ENCODE assay signal across 26 cellular contexts in the genomic region with DNA sequence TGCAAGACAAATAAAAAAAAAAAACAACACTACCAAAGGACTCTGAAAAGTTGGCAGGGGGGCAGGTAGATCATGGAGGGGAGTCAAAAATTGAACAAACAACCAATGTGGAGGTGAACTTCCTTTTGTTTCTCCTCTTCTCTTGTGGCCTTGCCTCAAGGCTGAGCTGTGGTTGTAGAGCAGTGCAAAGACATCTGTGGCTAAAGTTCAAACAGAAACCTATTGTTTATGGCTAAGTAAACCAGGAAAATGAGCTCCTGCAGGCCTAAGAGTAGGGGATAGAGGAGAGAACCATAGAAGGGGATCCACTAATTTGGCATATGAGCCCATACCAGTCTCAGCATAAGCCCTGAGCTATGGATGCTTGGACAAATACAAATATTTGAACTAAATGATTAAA. TPM values are rescaled to one million over a fixed set of nuclear protein-coding genes. Genes with fewer than 3 reads are reported as not detected.
"Had no signal": no experiment of that assay in that cellular context is flagged by ENCODE, and none has a peak within 500 bp of the region (broad histone marks: within the 10 kb centered on the region; RNA-seq: fewer than 3 reads in every experiment).

No MANE protein-coding gene starts in this region.

- H3K9me3 ChIP-seq: transverse colon, vagina had no signal

- H3K27me3 ChIP-seq: transverse colon, vagina had no signal

- ATAC-seq: activated CD4-positive, alpha-beta T cell treated with anti-CD3 and anti-CD28 coated beads for 36 hours; activated CD8-positive, alpha-beta T cell treated with anti-CD3 and anti-CD28 coated beads, Interleukin-2, amount 10 ng/mL, durations not matched to agents 7 days and 5 days; heart right ventricle; left colon; right cardiac atrium had no signal

- H3K4me3 ChIP-seq: cardiac muscle cell, heart right ventricle, smooth muscle cell, transverse colon, vagina had no signal

- H3K9me3 Mint-ChIP-seq: activated naive CD4-positive, alpha-beta T cell treated with anti-CD3 and anti-CD28 coated beads, Interleukin-2, amount 50 U/mL, for 24 hours had no signal

- H3K27ac Mint-ChIP-seq: activated CD4-positive, alpha-beta T cell treated with anti-CD3 and anti-CD28 coated beads for 36 hours; activated CD8-positive, alpha-beta T cell treated with anti-CD3 and anti-CD28 coated beads, Interleukin-2, amount 10 ng/mL, durations not matched to agents 7 days and 5 days; activated naive CD4-positive, alpha-beta T cell treated with anti-CD3 and anti-CD28 coated beads, Interleukin-2, amount 50 U/mL, for 24 hours; progenitor cell of endocrine pancreas had no signal

- H3K36me3 ChIP-seq: cardiac muscle cell, heart right ventricle, transverse colon, vagina had no signal

- H3K4me1 ChIP-seq: heart right ventricle, transverse colon, vagina had no signal

- H3K27ac ChIP-seq: cardiac muscle cell, epithelial cell of prostate, heart right ventricle, transverse colon, vagina had no signal

- H3K4me3 Mint-ChIP-seq: activated CD4-positive, alpha-beta T cell treated with anti-CD3 and anti-CD28 coated beads for 36 hours; activated CD8-positive, alpha-beta T cell treated with anti-CD3 and anti-CD28 coated beads, Interleukin-2, amount 10 ng/mL, durations not matched to agents 7 days and 5 days; activated naive CD4-positive, alpha-beta T cell treated with anti-CD3 and anti-CD28 coated beads, Interleukin-2, amount 50 U/mL, for 24 hours had no signal

- H3K4me1 Mint-ChIP-seq: activated CD4-positive, alpha-beta T cell treated with anti-CD3 and anti-CD28 coated beads for 36 hours; activated naive CD4-positive, alpha-beta T cell treated with anti-CD3 and anti-CD28 coated beads, Interleukin-2, amount 50 U/mL, for 24 hours had no signal

- H3K4me2 ChIP-seq: smooth muscle cell had no signal

- DNase-seq: activated CD4-positive, alpha-beta T cell treated with anti-CD3 and anti-CD28 coated beads for 36 hours; activated CD8-positive, alpha-beta memory T cell treated with anti-CD3 and anti-CD28 coated beads, Interleukin-2, amount 50 U/mL, for 4 hours; activated CD8-positive, alpha-beta T cell treated with anti-CD3 and anti-CD28 coated beads, Interleukin-2, amount 10 ng/mL, durations not matched to agents 7 days and 5 days; activated effector memory CD4-positive, alpha-beta T cell treated with anti-CD3 and anti-CD28 coated beads, Interleukin-2, amount 50 U/mL, for 16 hours; activated T-cell treated with anti-CD3 and anti-CD28 coated beads, Interleukin-2, amount 50 U/mL, for 48 hours; foreskin melanocyte; heart right ventricle; left colon; midbrain; right cardiac atrium; stimulated activated CD4-positive, alpha-beta T cell treated with anti-CD3 and anti-CD28 coated beads, Interleukin-4, amount 100 ng/mL, for 4 hours; stimulated activated CD8-positive, alpha-beta memory T cell treated with anti-CD3 and anti-CD28 coated beads, Interleukin-4, amount 100 ng/mL, for 48 hours; stimulated activated naive CD4-positive, alpha-beta T cell treated with Interleukin-2 at 50 U/mL for 16 hours; substantia nigra; transverse colon had no signal

RNA-seq across cellular contexts. Expression of a gene that starts 40.2 kb away (rescaled TPM):
- total RNA-seq: activated CD8-positive, alpha-beta T cell treated with anti-CD3 and anti-CD28 coated beads, Interleukin-2, amount 10 ng/mL, durations not matched to agents 7 days and 5 days; dermis microvascular lymphatic vessel endothelial cell; fibroblast of lung; left colon; myocyte; omental fat pad; right cardiac atrium; transverse colon; vagina had no signal
- polyA plus RNA-seq: fibroblast of lung, heart right ventricle, neural cell had no signal
